Comparison of ENCODE assay signal across 21 cellular contexts in genomic region chr19:55382013-55382412, GRCh38. TPM values are rescaled to one million over a fixed set of nuclear protein-coding genes. Genes with fewer than 3 reads are reported as not detected.
DNase-seq lines count a peak whose midpoint lies in the region; ATAC-seq and TF ChIP-seq lines count a peak whose summit lies in the region.
"Had no signal": no experiment of that assay in that cellular context is flagged by ENCODE, and none has a peak within 500 bp of the region (broad histone marks: within the 10 kb centered on the region; RNA-seq: fewer than 3 reads in every experiment).

No MANE protein-coding gene starts in this region.

- H3K9me3 Mint-ChIP-seq in Caco-2 (ENCODE audit: unreplicated experiment) (no peaks in the 10 kb centered on the region), activated B cell treated with CpG ODN at 0.5 μM for 24 hours (no peaks in the 10 kb centered on the region), immature natural killer cell (no peaks in the 10 kb centered on the region)

- POLR2A ChIA-PET in Caco-2 (lab: Charles Lee) (no interaction called here), activated B cell treated with CpG ODN at 0.5 μM for 24 hours (lab: Charles Lee) (interaction anchor here (2.9 kb wide), 1 partner anchor 13 kb away, joined by 9 read pairs; no protein-coding TSS in a partner anchor)

- H3K4me3 Mint-ChIP-seq in Caco-2 (ENCODE audit: unreplicated experiment) (peak overlapping the region; percentile 93), activated B cell treated with CpG ODN at 0.5 μM for 24 hours (peak overlapping the region; percentile 1), immature natural killer cell (peak overlapping the region in 4 of 5 donors; percentile 66 to 83 (median 74))

- H3K36me3 ChIP-seq in BLaER1 (peaks cover 7% of the 10 kb centered on the region), Caco-2 (ENCODE audit: control insufficient read depth, insufficient read depth, low read length) (peaks cover 2% of the 10 kb centered on the region), lower lobe of right lung (peaks cover 3% of the 10 kb centered on the region)

- peaks cover 12% of the 10 kb centered on the region for H4K20me1 ChIP-seq in BLaER1

- H3K4me1 Mint-ChIP-seq in Caco-2 (ENCODE audit: low read depth, unreplicated experiment) (peaks cover 17% of the 10 kb centered on the region), activated B cell treated with CpG ODN at 0.5 μM for 24 hours (peaks cover 35% of the 10 kb centered on the region), immature natural killer cell (peaks cover 39 to 41% of the 10 kb centered on the region in 2 donors)

- H3K27ac ChIP-seq in BLaER1 = no peak overlapping the region
- H3K27ac ChIP-seq in caudate nucleus (ENCODE audit: low read depth, low read length) = no peak overlapping the region
- no peak overlapping the region for H3K27ac ChIP-seq in lower lobe of right lung
- H3K27ac ChIP-seq: foreskin keratinocyte, SJSA1 had no signal

- ATAC-seq in activated B cell treated with CpG ODN at 0.5 μM for 24 hours (ENCODE audit: low read depth) (no peak), HG03097 (IDR thresholded peaks at IDR 0.05; ENCODE audit: low FRiP score, unreplicated experiment) (no peak), GM18867 (IDR thresholded peaks at IDR 0.05; ENCODE audit: unreplicated experiment) (no peak), lower lobe of right lung (no peak)
- ATAC-seq: foreskin keratinocyte had no signal

- H3K4me2 ChIP-seq in BLaER1 = peak overlapping the region; percentile 99

- peak overlapping the region; percentile 89 for H3K27ac Mint-ChIP-seq in Caco-2 (ENCODE audit: unreplicated experiment)
- H3K27ac Mint-ChIP-seq in activated B cell treated with CpG ODN at 0.5 μM for 24 hours = no peak overlapping the region
- H3K27ac Mint-ChIP-seq in immature natural killer cell = peak overlapping the region in 1 of 6 donors; percentile 6

- TF ChIP-seq CTCF in Caco-2 (IDR thresholded peaks at IDR 0.05; ENCODE audit: insufficient read depth in 1 of 2, low read depth in 1 of 2, low read length in 1 of 2, severe bottlenecking in 1 of 2, unreplicated experiment in 1 of 2) = no peak
- no peak for TF ChIP-seq CTCF in activated B cell treated with CpG ODN at 0.5 μM for 24 hours (IDR thresholded peaks at IDR 0.05)
- TF ChIP-seq CTCF in lower lobe of right lung (IDR thresholded peaks at IDR 0.05) = no peak

- H3K9ac ChIP-seq in BLaER1 = no peak overlapping the region

- H3K4me3 ChIP-seq in BLaER1 (no peak overlapping the region), Caco-2 (ENCODE audit: low read depth, low read length) (no peak overlapping the region), lower lobe of right lung (no peak overlapping the region)
- H3K4me3 ChIP-seq: SJSA1 had no signal

- H3K9me3 ChIP-seq in BLaER1 (no peaks in the 10 kb centered on the region), Caco-2 (no peaks in the 10 kb centered on the region), lower lobe of right lung (no peaks in the 10 kb centered on the region)
- H3K9me3 ChIP-seq: BE2C had no signal

- CTCF ChIA-PET in Caco-2 (lab: Charles Lee) (no interaction called here), activated B cell treated with CpG ODN at 0.5 μM for 24 hours (lab: Charles Lee) (no interaction called here)

- H3K4me1 ChIP-seq in BLaER1 (peaks cover 33% of the 10 kb centered on the region), Caco-2 (peaks cover 13% of the 10 kb centered on the region), lower lobe of right lung (peaks cover 25% of the 10 kb centered on the region)
- H3K4me1 ChIP-seq: foreskin keratinocyte had no signal

- BruUV-seq in Caco-2 (replicated peaks; lab: Mats Ljungman, UMichigan) = no TSS peak

- H3K36me3 Mint-ChIP-seq in Caco-2 (ENCODE audit: insufficient read depth, unreplicated experiment) = peaks cover 27% of the 10 kb centered on the region
- peaks cover 14% of the 10 kb centered on the region for H3K36me3 Mint-ChIP-seq in activated B cell treated with CpG ODN at 0.5 μM for 24 hours (ENCODE audit: low read depth)
- H3K36me3 Mint-ChIP-seq in immature natural killer cell = peaks cover 2 to 8% (median 3%) of the 10 kb centered on the region in 3 donors

- intact Hi-C loops in Caco-2 (cut with micrococcal nuclease; ENCODE audit: unreplicated experiment) (loop anchor here (10.0 kb wide), 1 partner anchor 253 kb away; no protein-coding TSS in a partner anchor), activated B cell treated with CpG ODN at 0.5 μM for 24 hours (cut with micrococcal nuclease) (no loop called here), lower lobe of right lung (cut with DNase I) (no loop called here)

- H3K27me3 ChIP-seq in BLaER1 (peaks cover 7% of the 10 kb centered on the region), Caco-2 (replicated peaks; ENCODE audit: control insufficient read depth, insufficient read depth, low read length) (no peaks in the 10 kb centered on the region), lower lobe of right lung (ENCODE audit: low read depth) (peaks cover 8% of the 10 kb centered on the region)
- H3K27me3 ChIP-seq: BE2C, foreskin keratinocyte, SJSA1 had no signal

- H3K27me3 Mint-ChIP-seq in Caco-2 (ENCODE audit: insufficient read depth, unreplicated experiment) = no peaks in the 10 kb centered on the region
- no peaks in the 10 kb centered on the region for H3K27me3 Mint-ChIP-seq in activated B cell treated with CpG ODN at 0.5 μM for 24 hours
- H3K27me3 Mint-ChIP-seq in immature natural killer cell (ENCODE audit: low read depth in 3 of 3) = peaks cover 13 to 20% (median 15%) of the 10 kb centered on the region in 3 donors

- DNase-seq in Caco-2 = no peak
- DNase-seq in activated B cell treated with CpG ODN at 0.5 μM for 24 hours = no peak
- DNase-seq in immature natural killer cell = no peak
- no peak for DNase-seq in caudate nucleus (lab: John Stamatoyannopoulos, UW)
- DNase-seq in lower lobe of right lung = no peak
- DNase-seq: BE2C; cerebellar nuclear complex; DMS79; foreskin keratinocyte; MV-4-11; NCI-H2029 treated with DMSO at 0.1 percent for 48 hours; NCI-H510A treated with DMSO at 0.1 percent for 48 hours; stimulated activated CD4-positive, alpha-beta T cell treated with anti-CD3 and anti-CD28 coated beads, Interleukin-15, amount 100 ng/mL, for 24 hours; substantia nigra had no signal

RNA-seq across cellular contexts. Expression of gene TMEM238, which starts 2.1 kb away (rescaled TPM):
- total RNA-seq in Caco-2 (2022) = 18.1 and 22.7 TPM in 2 replicates
- 3.8 and 4.9 TPM in 2 replicates for total RNA-seq in activated B cell treated with CpG ODN at 0.5 μM for 24 hours
- 1 to 10 TPM in 1 of 3 donors, not detected in 2; 1.0 TPM for polyA plus RNA-seq in immature natural killer cell
- 16.4 TPM for total RNA-seq in lower lobe of right lung
- total RNA-seq: SJSA1 had no signal
- polyA plus RNA-seq: neural cell had no signal

RNA-seq across cellular contexts. Expression of gene RPL28, which starts 3.7 kb away (rescaled TPM):
- total RNA-seq in Caco-2 (2022) = 2,048 and 2,146 TPM in 2 replicates
- 3,790 and 4,042 TPM in 2 replicates for total RNA-seq in activated B cell treated with CpG ODN at 0.5 μM for 24 hours
- 100 to 1,000 TPM; 118 to 365 (median 350) TPM for polyA plus RNA-seq in immature natural killer cell
- 1,501 TPM for total RNA-seq in lower lobe of right lung

RNA-seq across cellular contexts. Expression of gene TMEM190, which starts 5.4 kb away (rescaled TPM):
- total RNA-seq in Caco-2 (2022) (not detected in 2 replicates), activated B cell treated with CpG ODN at 0.5 μM for 24 hours (not detected in 2 replicates), lower lobe of right lung (16.2 TPM)
- polyA plus RNA-seq in immature natural killer cell = not detected
- total RNA-seq: foreskin keratinocyte, liver, OCI-LY7, SJSA1 had no signal
- polyA plus RNA-seq: foreskin keratinocyte, liver, neural cell had no signal

RNA-seq across cellular contexts. Expression of gene IL11, which starts 11.8 kb away (rescaled TPM):
- total RNA-seq in Caco-2 (2022) = 0.70 and 1.1 TPM in 2 replicates
- not detected in 2 replicates for total RNA-seq in activated B cell treated with CpG ODN at 0.5 μM for 24 hours
- not detected for polyA plus RNA-seq in immature natural killer cell
- total RNA-seq in lower lobe of right lung = not detected
- total RNA-seq: liver had no signal
- polyA plus RNA-seq: liver had no signal

RNA-seq across cellular contexts. Expression of gene GARIN5B, which starts 19.0 kb away (rescaled TPM):
- total RNA-seq in Caco-2 (2022) = not detected in 2 replicates
- not detected in 2 replicates for total RNA-seq in activated B cell treated with CpG ODN at 0.5 μM for 24 hours
- polyA plus RNA-seq in immature natural killer cell = not detected
- total RNA-seq in lower lobe of right lung = not detected
- total RNA-seq: foreskin keratinocyte, liver, OCI-LY7 had no signal
- polyA plus RNA-seq: foreskin keratinocyte, liver, neural cell had no signal

Comparison
In these comparisons a context has a peak if more than half of its experiments do, and no peak if none do; other contexts are left out.
1. H3K4me3 Mint-ChIP-seq: peak in every context shown above with its lines; median percentile 93 in Caco-2; 74 in immature natural killer cell; 1 in activated B cell treated with CpG ODN at 0.5 μM for 24 hours.
2. RNA of gene TMEM190, which starts 5.4 kb away (total RNA-seq): 16.2 TPM in lower lobe of right lung (single experiment); not detected in Caco-2 and not detected in activated B cell treated with CpG ODN at 0.5 μM for 24 hours; every median in the first group is over 10 times any median in the second.